Comparison of ENCODE assay signal across 11 cellular contexts in genomic region chr10:95480102-95480900, GRCh38.
DNase-seq lines count a peak whose midpoint lies in the region; ATAC-seq and TF ChIP-seq lines count a peak whose summit lies in the region.
"Had no signal": no experiment of that assay in that cellular context is flagged by ENCODE, and none has a peak within 500 bp of the region (broad histone marks: within the 10 kb centered on the region; RNA-seq: fewer than 3 reads in every experiment).

No MANE protein-coding gene starts in this region.

- no peaks in the 10 kb centered on the region for H3K27me3 Mint-ChIP-seq in Caco-2 (ENCODE audit: insufficient read depth, unreplicated experiment)
- H3K27me3 Mint-ChIP-seq in naive thymus-derived CD8-positive, alpha-beta T cell: peaks cover 0 to 7% (median 0%) of the 10 kb centered on the region in 5 donors

- peak; percentile 53 to 58 for ATAC-seq in left cardiac atrium
- no peak for ATAC-seq in naive thymus-derived CD8-positive, alpha-beta T cell
- ATAC-seq: effector memory CD8-positive, alpha-beta T cell had no signal

- H3K36me3 Mint-ChIP-seq in Caco-2 (ENCODE audit: insufficient read depth, unreplicated experiment): peaks cover 5% of the 10 kb centered on the region
- H3K36me3 Mint-ChIP-seq in naive thymus-derived CD8-positive, alpha-beta T cell: peaks cover 0 to 2% (median 0%) of the 10 kb centered on the region in 3 donors

- H3K4me1 ChIP-seq in Caco-2: peaks cover 78% of the 10 kb centered on the region
- peaks cover 45 to 88% of the 10 kb centered on the region in 2 donors for H3K4me1 ChIP-seq in ascending aorta
- H3K4me1 ChIP-seq in prostate gland (replicated peaks): no peaks in the 10 kb centered on the region

- intact Hi-C loops in Caco-2 (cut with micrococcal nuclease; ENCODE audit: unreplicated experiment) (loop anchor here (2.0 to 5.0 kb wide), 5 partner anchors 28 to 80 kb away; partner anchors contain the start of gene SORBS1), ascending aorta (cut with DNase I) (no loop called here), left cardiac atrium (cut with DNase I) (no loop called here), prostate gland (cut with DNase I) (no loop called here)

- H3K27ac ChIP-seq in ascending aorta (peak overlapping the region; percentile 95 to 96), prostate gland (peak overlapping the region; percentile 64 to 79)

- DNase-seq in Caco-2 (no peak), ascending aorta (ENCODE audit: low spot score in 2 of 2) (no peak), left cardiac atrium (peak; percentile 73), prostate gland (ENCODE audit: low spot score) (no peak), DMS 273 (lab: John Stamatoyannopoulos, UW; ENCODE audit: unreplicated experiment) (no peak), GM13977 (ENCODE audit: low spot score) (no peak)
- no peak for DNase-seq in naive thymus-derived CD8-positive, alpha-beta T cell
- no peak for DNase-seq in stimulated activated CD4-positive, alpha-beta T cell treated with anti-CD3 and anti-CD28 coated beads, Interleukin-12 subunit alpha, Interleukin-12 subunit beta, amount 100 ng/mL, for 4 hours
- DNase-seq: effector memory CD8-positive, alpha-beta T cell; NCI-H774; stimulated activated CD4-positive, alpha-beta T cell treated with anti-CD3 and anti-CD28 coated beads, Interleukin-1b, Interleukin-23, amount 100 ng/mL, for 48 hours had no signal

- in situ Hi-C loops in GM13977 (cut with MboI; ENCODE audit: low pct_unique_long_range_greater_than_20kb, low sequenced_read_pairs, unreplicated experiment): no loop called here

- peaks cover 44% of the 10 kb centered on the region for H3K4me1 Mint-ChIP-seq in Caco-2 (ENCODE audit: low read depth, unreplicated experiment)
- peaks cover 0 to under 1% (median 0%) of the 10 kb centered on the region in 4 donors for H3K4me1 Mint-ChIP-seq in naive thymus-derived CD8-positive, alpha-beta T cell

- BruUV-seq in Caco-2 (replicated peaks; lab: Mats Ljungman, UMichigan): TSS peak; percentile 24

- 57% methylated on average over 11 of the region's 11 CpGs for WGBS in prostate gland

- H3K4me3 ChIP-seq in Caco-2 (ENCODE audit: low read depth, low read length) (no peak overlapping the region), ascending aorta (peak overlapping the region in 1 of 2 donors; percentile 28), prostate gland (no peak overlapping the region)

- H3K9me3 Mint-ChIP-seq in Caco-2 (ENCODE audit: unreplicated experiment): no peaks in the 10 kb centered on the region
- H3K9me3 Mint-ChIP-seq in naive thymus-derived CD8-positive, alpha-beta T cell: peaks cover 0 to 2% (median 0%) of the 10 kb centered on the region in 9 donors
- H3K9me3 Mint-ChIP-seq: effector memory CD8-positive, alpha-beta T cell had no signal

- H3K36me3 ChIP-seq in Caco-2 (ENCODE audit: control insufficient read depth, insufficient read depth, low read length) (peaks cover 1% of the 10 kb centered on the region; the same call in 1 of the 2 replicates), ascending aorta (peaks cover 19 to 37% of the 10 kb centered on the region in 2 donors), prostate gland (no peaks in the 10 kb centered on the region)

- CTCF ChIA-PET in Caco-2 (lab: Charles Lee): interaction anchor here (0.5 to 2.1 kb wide), 13 partner anchors 13 to 125 kb away, joined by 3 to 9 read pairs (median 5); no protein-coding TSS in a partner anchor

- TF ChIP-seq CTCF in Caco-2 (IDR thresholded peaks at IDR 0.05; ENCODE audit: insufficient read depth in 1 of 2, low read depth in 1 of 2, low read length in 1 of 2, severe bottlenecking in 1 of 2, unreplicated experiment in 1 of 2) (no peak), ascending aorta (IDR thresholded peaks at IDR 0.05) (no peak), prostate gland (IDR thresholded peaks at IDR 0.05) (no peak), GM13977 (IDR thresholded peaks at IDR 0.05; ENCODE audit: extremely low read depth, insufficient read depth, missing control alignments) (no peak)

- no peak for TF ChIP-seq POLR2A in prostate gland (IDR thresholded peaks at IDR 0.05)

- H3K27ac Mint-ChIP-seq in Caco-2 (ENCODE audit: unreplicated experiment): peak overlapping the region; percentile 76
- peak overlapping the region in 2 of 10 donors; percentile 2 to 76 for H3K27ac Mint-ChIP-seq in naive thymus-derived CD8-positive, alpha-beta T cell
- H3K27ac Mint-ChIP-seq: effector memory CD8-positive, alpha-beta T cell had no signal

- POLR2A ChIA-PET in Caco-2 (lab: Charles Lee): interaction anchor here (0.9 to 1.2 kb wide), 3 partner anchors 13 to 28 kb away, joined by 4 to 7 read pairs (median 6); no protein-coding TSS in a partner anchor
- POLR2A ChIA-PET in naive thymus-derived CD8-positive, alpha-beta T cell (lab: Charles Lee): no interaction called here

- H3K9me3 ChIP-seq in Caco-2: no peaks in the 10 kb centered on the region
- H3K9me3 ChIP-seq in ascending aorta: no peaks in the 10 kb centered on the region
- no peaks in the 10 kb centered on the region for H3K9me3 ChIP-seq in prostate gland

- H3K27me3 ChIP-seq in Caco-2 (replicated peaks; ENCODE audit: control insufficient read depth, insufficient read depth, low read length): no peaks in the 10 kb centered on the region
- H3K27me3 ChIP-seq in ascending aorta: no peaks in the 10 kb centered on the region
- H3K27me3 ChIP-seq in prostate gland (replicated peaks; ENCODE audit: insufficient read depth): no peaks in the 10 kb centered on the region

- H3K4me3 Mint-ChIP-seq in Caco-2 (ENCODE audit: unreplicated experiment): peak overlapping the region; percentile 2
- no peak overlapping the region for H3K4me3 Mint-ChIP-seq in naive thymus-derived CD8-positive, alpha-beta T cell
- H3K4me3 Mint-ChIP-seq: effector memory CD8-positive, alpha-beta T cell had no signal

Comparison
In these comparisons a context has a peak if more than half of its experiments do, and no peak if none do; other contexts are left out.
1. ATAC-seq: peak in left cardiac atrium (2 of 2); none in naive thymus-derived CD8-positive, alpha-beta T cell (0 of 2).